ENCODE assay signal across 26 cellular contexts in the genomic region with DNA sequence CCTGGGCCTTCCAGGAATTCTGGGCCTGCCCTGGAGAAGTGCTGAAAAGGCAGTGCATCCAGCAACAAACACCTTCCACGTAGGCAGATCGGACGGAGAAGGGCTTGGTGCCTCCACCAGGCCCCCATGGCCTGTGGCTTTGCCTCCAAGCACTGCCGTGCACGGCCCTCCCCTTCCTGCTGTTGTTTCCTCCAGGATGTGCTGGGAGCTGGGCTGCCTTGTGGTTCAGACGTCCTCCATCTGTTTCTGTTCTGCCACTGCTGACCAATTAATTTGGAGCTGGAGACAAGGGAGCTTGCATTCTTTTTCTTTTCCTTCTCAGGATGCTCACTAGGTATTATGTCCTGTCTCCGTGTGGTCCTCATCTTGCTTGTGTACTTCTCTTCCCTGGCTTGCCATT.
DNase-seq lines count a peak whose midpoint lies in the region; ATAC-seq, FAIRE-seq and TF ChIP-seq lines count a peak whose summit lies in the region.
"Had no signal": no experiment of that assay in that cellular context is flagged by ENCODE, and none has a peak within 500 bp of the region (broad histone marks: within the 10 kb centered on the region; RNA-seq: fewer than 3 reads in every experiment).

No MANE protein-coding gene starts in this region.

- H4K8ac ChIP-seq in mesenchymal stem cell (ENCODE audit: low read length), result no peak overlapping the region

- H2BK5ac ChIP-seq in mesenchymal stem cell (ENCODE audit: low read depth, low read length, poor library complexity, severe bottlenecking), result no peak overlapping the region

- peaks cover 5% of the 10 kb centered on the region for H3K27me3 Mint-ChIP-seq in osteocyte (ENCODE audit: unreplicated experiment)
- H3K27me3 Mint-ChIP-seq: activated naive CD4-positive, alpha-beta T cell treated with anti-CD3 and anti-CD28 coated beads, Interleukin-2, amount 50 U/mL, for 24 hours had no signal

- H3K27ac Mint-ChIP-seq in osteocyte (ENCODE audit: unreplicated experiment), result no peak overlapping the region
- H3K27ac Mint-ChIP-seq: activated naive CD4-positive, alpha-beta T cell treated with anti-CD3 and anti-CD28 coated beads, Interleukin-2, amount 50 U/mL, for 24 hours; activated T-cell treated with anti-CD3 and anti-CD28 coated beads, Interleukin-2, amount 50 U/mL, for 72 hours; memory B cell; stimulated activated naive CD8-positive, alpha-beta T cell treated with anti-CD3 and anti-CD28 coated beads, Interleukin-15, amount 100 ng/mL, for 72 hours; T-helper 1 cell treated with Interleukin-12 subunit alpha and Interleukin-12 subunit beta and Interleukin-4 antibody, amounts not matched to agents 30 μg/mL and 1 μg/mL, for 36 hours had no signal

- H2BK120ac ChIP-seq in mesenchymal stem cell (ENCODE audit: low read depth, low read length), result no peak overlapping the region

- ATAC-seq in HG03378 (IDR thresholded peaks at IDR 0.05; ENCODE audit: unreplicated experiment), result no peak
- ATAC-seq: activated T-cell treated with anti-CD3 and anti-CD28 coated beads, Interleukin-2, amount 50 U/mL, for 72 hours; stimulated activated naive CD8-positive, alpha-beta T cell treated with anti-CD3 and anti-CD28 coated beads, Interleukin-15, amount 100 ng/mL, for 72 hours had no signal

- H3K79me1 ChIP-seq in mesenchymal stem cell (replicated peaks; ENCODE audit: low read length, poor library complexity, severe bottlenecking), result no peaks in the 10 kb centered on the region

- peak overlapping the region; percentile 8 for H4K91ac ChIP-seq in mesenchymal stem cell (ENCODE audit: low read length)

- no peaks in the 10 kb centered on the region for H3K36me3 Mint-ChIP-seq in osteocyte (ENCODE audit: unreplicated experiment)
- H3K36me3 Mint-ChIP-seq: activated naive CD4-positive, alpha-beta T cell treated with anti-CD3 and anti-CD28 coated beads, Interleukin-2, amount 50 U/mL, for 24 hours; memory B cell; naive B cell had no signal

- no peaks in the 10 kb centered on the region for H3K9me3 ChIP-seq in WERI-Rb-1 (ENCODE audit: severe bottlenecking)
- no peaks in the 10 kb centered on the region for H3K9me3 ChIP-seq in mesenchymal stem cell (ENCODE audit: control insufficient read depth, low read length)
- H3K9me3 ChIP-seq: Caco-2, HAP-1, MG63 had no signal

- no peak for TF ChIP-seq CTCF in WERI-Rb-1 (IDR thresholded peaks at IDR 0.05; ENCODE audit: low read depth, low read length)
- no peak for TF ChIP-seq CTCF in D721Med (IDR thresholded peaks at IDR 0.05; ENCODE audit: insufficient read depth, missing control alignments)
- TF ChIP-seq CTCF in osteocyte (IDR thresholded peaks at IDR 0.05), result no peak

- no peaks in the 10 kb centered on the region for H3K4me1 Mint-ChIP-seq in osteocyte (ENCODE audit: unreplicated experiment)

- no peaks in the 10 kb centered on the region for H3K9me3 Mint-ChIP-seq in osteocyte (ENCODE audit: unreplicated experiment)
- H3K9me3 Mint-ChIP-seq: activated naive CD4-positive, alpha-beta T cell treated with anti-CD3 and anti-CD28 coated beads, Interleukin-2, amount 50 U/mL, for 24 hours; activated T-cell treated with anti-CD3 and anti-CD28 coated beads, Interleukin-2, amount 50 U/mL, for 72 hours; memory B cell; stimulated activated naive CD8-positive, alpha-beta T cell treated with anti-CD3 and anti-CD28 coated beads, Interleukin-15, amount 100 ng/mL, for 72 hours; T-helper 1 cell treated with Interleukin-12 subunit alpha and Interleukin-12 subunit beta and Interleukin-4 antibody, amounts not matched to agents 30 μg/mL and 1 μg/mL, for 36 hours had no signal

- no peaks in the 10 kb centered on the region for H3K36me3 ChIP-seq in WERI-Rb-1
- H3K36me3 ChIP-seq in mesenchymal stem cell (ENCODE audit: control insufficient read depth in 1 of 2, insufficient read depth in 2 of 2, low read depth in 1 of 2, low read length in 2 of 2), result no peaks in the 10 kb centered on the region
- H3K36me3 ChIP-seq: HAP-1, MG63 had no signal

- H3K27ac ChIP-seq in WERI-Rb-1, result peak overlapping the region; percentile 76
- H3K27ac ChIP-seq in mesenchymal stem cell (ENCODE audit: low read length, poor library complexity, severe bottlenecking), result no peak overlapping the region

- no peaks in the 10 kb centered on the region for H3K27me3 ChIP-seq in WERI-Rb-1 (ENCODE audit: insufficient read depth, low read depth, severe bottlenecking)
- H3K27me3 ChIP-seq in mesenchymal stem cell (ENCODE audit: control insufficient read depth in 1 of 2, insufficient read depth in 1 of 2, low read length in 2 of 2), result peaks cover 0 to 2% of the 10 kb centered on the region in 2 experiments
- H3K27me3 ChIP-seq: MG63 had no signal

- H3K9ac ChIP-seq in mesenchymal stem cell (ENCODE audit: low read length), result no peak overlapping the region

- H2AK5ac ChIP-seq in mesenchymal stem cell (ENCODE audit: low read length, severe bottlenecking), result no peak overlapping the region

- H3K4me3 Mint-ChIP-seq in osteocyte (ENCODE audit: unreplicated experiment), result no peak overlapping the region
- H3K4me3 Mint-ChIP-seq: activated naive CD4-positive, alpha-beta T cell treated with anti-CD3 and anti-CD28 coated beads, Interleukin-2, amount 50 U/mL, for 24 hours; activated T-cell treated with anti-CD3 and anti-CD28 coated beads, Interleukin-2, amount 50 U/mL, for 72 hours; memory B cell; naive B cell; stimulated activated naive CD8-positive, alpha-beta T cell treated with anti-CD3 and anti-CD28 coated beads, Interleukin-15, amount 100 ng/mL, for 72 hours; T-helper 1 cell treated with Interleukin-12 subunit alpha and Interleukin-12 subunit beta and Interleukin-4 antibody, amounts not matched to agents 30 μg/mL and 1 μg/mL, for 36 hours had no signal

- H3K14ac ChIP-seq in mesenchymal stem cell (ENCODE audit: low read length in 2 of 2), result peak overlapping the region in 1 of 2 experiments; percentile 95

- peak; percentile 82 for DNase-seq in DMS 273 (lab: John Stamatoyannopoulos, UW; ENCODE audit: unreplicated experiment)
- peak; percentile 9 for DNase-seq in H4 (ENCODE audit: low spot score)
- peak; percentile 40 for DNase-seq in WERI-Rb-1
- peak; percentile 41 for DNase-seq in mesenchymal stem cell
- no peak for DNase-seq in D721Med (ENCODE audit: insufficient read length, low spot score)
- no peak for DNase-seq in SKM-1 (lab: John Stamatoyannopoulos, UW; ENCODE audit: unreplicated experiment)
- no peak for DNase-seq in osteocyte (ENCODE audit: extremely low spot score, unreplicated experiment)
- DNase-seq: activated CD4-positive, CD25-positive, alpha-beta regulatory T cell; activated CD8-positive, alpha-beta memory T cell treated with anti-CD3 and anti-CD28 coated beads for 24 hours; activated T-cell treated with anti-CD3 and anti-CD28 coated beads, Interleukin-2, amount 50 U/mL, for 72 hours; Caco-2; hypothalamus; MG63; naive B cell; NCI-H146; SHP77; stimulated activated CD4-positive, alpha-beta T cell treated with anti-CD3 and anti-CD28 coated beads, Interleukin-2, amount 100 ng/mL, for 48 hours; stimulated activated naive CD8-positive, alpha-beta T cell treated with anti-CD3 and anti-CD28 coated beads, Interleukin-15, amount 100 ng/mL, for 72 hours; trophoblast cell had no signal

- H3K4me3 ChIP-seq in WERI-Rb-1 (ENCODE audit: low read depth, low read length), result no peak overlapping the region; the same call in 1 of the 2 replicates
- no peak overlapping the region for H3K4me3 ChIP-seq in mesenchymal stem cell (ENCODE audit: insufficient read depth in 1 of 2, low read depth in 1 of 2, low read length in 2 of 2)
- H3K4me3 ChIP-seq: HAP-1, MG63 had no signal

- FAIRE-seq in D721Med (lab: Jason Lieb, UNC), result no peak
- FAIRE-seq: astrocyte, keratinocyte had no signal

- H3K4me1 ChIP-seq in mesenchymal stem cell (ENCODE audit: control insufficient read depth, insufficient read depth, low read depth, low read length), result peaks cover 1% of the 10 kb centered on the region
- H3K4me1 ChIP-seq: Caco-2, HAP-1 had no signal

- peak overlapping the region in 1 of 2 experiments; percentile 97 for H2BK12ac ChIP-seq in mesenchymal stem cell (ENCODE audit: low read length in 2 of 2)

- H2AFZ ChIP-seq in mesenchymal stem cell (ENCODE audit: low read depth, low read length), result peak overlapping the region; percentile 29

- no peak overlapping the region for H2BK15ac ChIP-seq in mesenchymal stem cell (ENCODE audit: low read depth, poor library complexity, severe bottlenecking)

- whole genome bisulfite sequencing in mesenchymal stem cell, result 60% methylated on average over 7 of the region's 7 CpGs

- no peak overlapping the region for H3K4me2 ChIP-seq in mesenchymal stem cell (ENCODE audit: low read length, poor library complexity, severe bottlenecking)

- peak overlapping the region in 1 of 2 experiments; percentile 90 for H3K23ac ChIP-seq in mesenchymal stem cell (ENCODE audit: low read length in 2 of 2)

- peak overlapping the region in 1 of 2 experiments; percentile 64 for H3K4ac ChIP-seq in mesenchymal stem cell (ENCODE audit: low read depth in 1 of 2, low read length in 2 of 2)

- peak overlapping the region in 1 of 2 experiments; percentile 84 for H3K18ac ChIP-seq in mesenchymal stem cell (ENCODE audit: low read depth in 1 of 2, low read length in 2 of 2)

Comparison
In these comparisons a context has a peak if more than half of its experiments do, and no peak if none do; other contexts are left out.
1. DNase-seq: peak in DMS 273 (single experiment), H4 (single experiment), WERI-Rb-1 (single experiment) and mesenchymal stem cell (single experiment); none in D721Med (single experiment), SKM-1 (single experiment) and osteocyte (single experiment).